ENCODE assay signal across 8 cellular contexts in the genomic region with DNA sequence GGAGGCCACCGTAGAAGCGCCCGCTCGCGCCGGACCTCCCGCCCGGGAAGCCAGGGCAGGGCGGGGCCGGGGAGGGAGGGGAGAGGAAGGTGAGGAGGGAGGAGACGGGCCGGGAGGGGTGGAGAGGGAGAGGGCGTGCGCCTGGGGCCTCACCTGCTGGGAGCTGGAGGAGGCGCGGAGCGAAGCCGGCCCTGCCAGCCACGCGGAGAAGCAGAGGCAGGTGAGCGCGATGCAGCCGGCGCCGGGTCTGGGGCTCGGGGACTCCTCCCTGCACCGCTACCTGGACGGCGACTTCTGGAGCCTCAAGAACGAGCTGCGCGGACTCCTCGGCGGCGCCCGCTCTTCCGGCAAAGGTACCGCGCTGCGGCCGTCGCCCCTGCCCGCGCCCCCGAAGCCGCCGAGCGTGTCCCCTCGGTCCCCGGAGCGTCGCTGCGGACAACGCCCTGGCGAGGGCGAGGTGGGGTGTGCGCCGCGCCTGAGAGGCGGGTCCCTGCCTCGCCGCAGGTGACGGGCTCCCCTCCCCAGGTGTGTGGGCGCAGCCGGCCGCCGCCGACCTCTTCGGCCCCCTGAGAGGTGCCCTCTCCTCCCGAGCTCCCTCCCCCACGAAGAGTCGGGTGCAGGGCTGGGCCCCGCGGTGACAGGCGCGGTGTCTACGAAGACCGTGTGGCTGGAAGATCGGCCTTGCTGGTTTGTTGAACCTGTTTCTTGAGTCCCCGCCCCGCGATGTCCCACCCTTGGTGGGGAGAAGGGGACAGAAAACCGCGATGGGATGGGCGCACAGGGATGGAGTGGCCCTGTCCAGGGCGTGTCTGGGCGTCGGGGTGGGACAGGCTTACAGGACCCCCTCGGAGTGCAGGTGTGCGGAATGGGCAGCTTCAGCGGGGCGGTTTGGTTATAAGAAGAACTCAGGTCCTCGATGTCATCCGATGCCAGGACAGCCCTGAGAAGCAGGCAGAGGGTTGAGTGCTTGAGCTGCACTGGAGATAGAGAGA. TPM values are rescaled to one million over a fixed set of nuclear protein-coding genes. Genes with fewer than 3 reads are reported as not detected.
A peak's percentile ranks its signal among the peaks of the same experiment; 100 is the strongest.
DNase-seq lines count a peak whose midpoint lies in the region; ATAC-seq, FAIRE-seq and TF ChIP-seq lines count a peak whose summit lies in the region.

A gene (plus strand): TSS at position 152 of the 992 bp plus-strand sequence. CDS start 35,817 bp downstream, outside the sequence.

- in situ Hi-C loops in GM12878 (cut with MboI), result no loop called here

- peak within 1 kb of the TSS; percentile 63 to 82 (median 78) for H3K4me3 Mint-ChIP-seq in CD4-positive, CD25-positive, alpha-beta regulatory T cell
- H3K4me3 Mint-ChIP-seq in IgD-negative memory B cell, result peak within 1 kb of the TSS in 3 of 4 donors; percentile 56 to 86 (median 77)

- no peak within 1 kb of the TSS for H3K27ac ChIP-seq in CD4-positive, CD25-positive, alpha-beta regulatory T cell (ENCODE audit: insufficient read depth, low read length, poor library complexity, severe bottlenecking)
- H3K27ac ChIP-seq in GM12878 (ENCODE audit: control insufficient read depth, insufficient read depth) (no peak within 1 kb of the TSS), mesodermal cell (ENCODE audit: low read depth, low read length, severe bottlenecking) (no peak within 1 kb of the TSS)

- no peaks in the 10 kb centered on the region for H3K36me3 ChIP-seq in CD4-positive, CD25-positive, alpha-beta regulatory T cell (ENCODE audit: control insufficient read depth, insufficient read depth, low read length)
- H3K36me3 ChIP-seq in GM12878 (ENCODE audit: control insufficient read depth in 2 of 2, insufficient read depth in 2 of 2, low read length in 1 of 2), result no peaks in the 10 kb centered on the region
- H3K36me3 ChIP-seq in mesodermal cell (ENCODE audit: control insufficient read depth, insufficient read depth, low read length), result no peaks in the 10 kb centered on the region

- intact Hi-C loops in GM12878 (cut with micrococcal nuclease; ENCODE audit: unreplicated experiment), result no loop called here

- H3K27me3 ChIP-seq in CD4-positive, CD25-positive, alpha-beta regulatory T cell (ENCODE audit: control insufficient read depth, insufficient read depth, low read length), result peaks cover 55% of the 10 kb centered on the region
- peaks cover 5 to 19% of the 10 kb centered on the region in 2 experiments for H3K27me3 ChIP-seq in GM12878 (replicated peaks in 1 of 2; ENCODE audit: control insufficient read depth in 2 of 2, insufficient read depth in 2 of 2, low read length in 1 of 2)

- H2AFZ ChIP-seq in GM12878 (ENCODE audit: control insufficient read depth, low read depth, low read length), result no peak within 1 kb of the TSS; the same call in none of the 2 replicates

- CTCF ChIA-PET in GM12878 (lab: Yijun Ruan, JAX), result interaction anchor here (1.2 to 1.4 kb wide), 2 partner anchors 54 to 55 kb away, joined by 3 to 5 read pairs; a partner anchor contains a TSS

- RAD21 ChIA-PET in GM12878 (lab: Charles Lee; ENCODE audit: unreplicated experiment), result interaction anchor here (1.5 to 1.7 kb wide), 2 partner anchors 14 to 31 kb away, joined by 4 read pairs; no protein-coding TSS in a partner anchor

- no peaks in the 10 kb centered on the region for H4K20me1 ChIP-seq in GM12878 (ENCODE audit: control insufficient read depth, insufficient read depth)

- H3K9ac ChIP-seq in GM12878 (ENCODE audit: control insufficient read depth, insufficient read depth, low read length), result no peak within 1 kb of the TSS

- H3K4me1 Mint-ChIP-seq in CD4-positive, CD25-positive, alpha-beta regulatory T cell, result peaks cover 0 to 19% (median 8%) of the 10 kb centered on the region in 4 donors
- H3K4me1 Mint-ChIP-seq in IgD-negative memory B cell, result peaks cover 13 to 19% (median 15%) of the 10 kb centered on the region in 3 donors

- WGBS in GM12878 (ENCODE audit: insufficient coverage, insufficient replicate concordance, low lambda C conversion rate, missing lambda C conversion rate), result 4% methylated on average over 53 of the region's 94 CpGs
- 1 to 2% methylated on average over 58 to 72 of the region's 94 CpGs for WGBS in mesodermal cell (ENCODE audit: insufficient coverage in 2 of 2), 2 experiments

- no peak for TF ChIP-seq EP300 in GM12878 (IDR thresholded peaks at IDR 0.05; ENCODE audit: borderline replicate concordance in 1 of 2, control insufficient read depth in 1 of 2, low read depth in 2 of 2, low read length in 2 of 2)

- H3K9me3 ChIP-seq in CD4-positive, CD25-positive, alpha-beta regulatory T cell (ENCODE audit: control insufficient read depth in 2 of 2, low read length in 2 of 2), result no peaks in the 10 kb centered on the region
- H3K9me3 ChIP-seq in GM12878 (replicated peaks; ENCODE audit: control insufficient read depth, insufficient read depth, low read length) (no peaks in the 10 kb centered on the region; the same call in 2 of the 3 replicates), mesodermal cell (ENCODE audit: control insufficient read depth, low read length) (no peaks in the 10 kb centered on the region)

- H3K9me3 Mint-ChIP-seq in CD4-positive, CD25-positive, alpha-beta regulatory T cell, result peaks cover 0 to 3% (median 0%) of the 10 kb centered on the region in 7 donors
- no peaks in the 10 kb centered on the region for H3K9me3 Mint-ChIP-seq in IgD-negative memory B cell

- peaks cover 86% of the 10 kb centered on the region for H3K27me3 Mint-ChIP-seq in CD4-positive, CD25-positive, alpha-beta regulatory T cell
- H3K27me3 Mint-ChIP-seq in IgD-negative memory B cell, result peaks cover 61% of the 10 kb centered on the region

- FAIRE-seq in GM12878 (lab: Jason Lieb, UNC), result no peak

- no TSS peak for BruUV-seq in GM12878 (replicated peaks; lab: Mats Ljungman, UMichigan)

- H3K4me3 ChIP-seq in CD4-positive, CD25-positive, alpha-beta regulatory T cell (ENCODE audit: low read depth, low read length), result no peak within 1 kb of the TSS
- no peak within 1 kb of the TSS; the same call in 1 of the 2 replicates for H3K4me3 ChIP-seq in GM12878
- H3K4me3 ChIP-seq in mesodermal cell (ENCODE audit: extremely low read depth, insufficient read depth, low read length, poor library complexity, severe bottlenecking), result peak within 1 kb of the TSS; percentile 25

- no peak for TF ChIP-seq RAD21 in GM12878 (IDR thresholded peaks at IDR 0.05; ENCODE audit: insufficient read depth, low read depth, low read length)

- no peak within 1 kb of the TSS for H3K27ac Mint-ChIP-seq in CD4-positive, CD25-positive, alpha-beta regulatory T cell
- no peak within 1 kb of the TSS for H3K27ac Mint-ChIP-seq in IgD-negative memory B cell

- SMC1A ChIA-PET in GM12878 (lab: Charles Lee; ENCODE audit: uncharacterized antibody, unreplicated experiment), result interaction anchor here (1.2 to 4.5 kb wide), 5 partner anchors 10 to 57 kb away, joined by 3 to 19 read pairs (median 5); no protein-coding TSS in a partner anchor

- no peak for TF ChIP-seq CTCF in GM12878 (IDR thresholded peaks at IDR 0.05 in 2 of 3, conservative IDR thresholded peaks at IDR 0.05 in 1 of 3; ENCODE audit: control insufficient read depth in 2 of 3, extremely low read depth in 1 of 3, insufficient read depth in 1 of 3, low read depth in 3 of 3, low read length in 3 of 3)

- peak within 1 kb of the TSS; percentile 37 for H3K4me2 ChIP-seq in GM12878 (ENCODE audit: control insufficient read depth, insufficient read depth)

- peak in 1 of 3 donors; percentile 18 for DNase-seq in CD4-positive, CD25-positive, alpha-beta regulatory T cell
- DNase-seq in GM12878 (ENCODE audit: low read depth, low spot score), result no peak
- DNase-seq in middle frontal gyrus (ENCODE audit: extremely low spot score, low spot score), result no peak
- DNase-seq in NCI-H187 treated with DMSO at 0.1 percent for 48 hours (lab: John Stamatoyannopoulos, UW), result no peak
- no peak for DNase-seq in KG1 (lab: John Stamatoyannopoulos, UW)

- H3K36me3 Mint-ChIP-seq in CD4-positive, CD25-positive, alpha-beta regulatory T cell, result peaks cover 3% of the 10 kb centered on the region
- H3K36me3 Mint-ChIP-seq in IgD-negative memory B cell, result no peaks in the 10 kb centered on the region

- ATAC-seq in CD4-positive, CD25-positive, alpha-beta regulatory T cell (ENCODE audit: low read depth in 2 of 2), result peak; percentile 28 to 29
- ATAC-seq in GM12878, result peak; percentile 56
- no peak for ATAC-seq in HG03521 (IDR thresholded peaks at IDR 0.05; ENCODE audit: unreplicated experiment)

- TF ChIP-seq POLR2A in GM12878 (IDR thresholded peaks at IDR 0.05; ENCODE audit: low read depth, low read length), result no peak

- POLR2A ChIA-PET in GM12878 (lab: Charles Lee), result interaction anchor here (1.2 to 1.5 kb wide), 3 partner anchors 16 to 55 kb away, joined by 3 to 4 read pairs (median 4); a partner anchor contains a TSS

- H3K79me2 ChIP-seq in GM12878 (ENCODE audit: control insufficient read depth, insufficient read depth, low read length), result no peaks in the 10 kb centered on the region

- H3K4me1 ChIP-seq in CD4-positive, CD25-positive, alpha-beta regulatory T cell (ENCODE audit: control insufficient read depth, insufficient read depth, low read length, poor library complexity, severe bottlenecking), result peaks cover 15% of the 10 kb centered on the region
- H3K4me1 ChIP-seq in GM12878 (ENCODE audit: control insufficient read depth, insufficient read depth, low read length) (no peaks in the 10 kb centered on the region), mesodermal cell (ENCODE audit: control insufficient read depth, insufficient read depth, low read length, poor library complexity, severe bottlenecking) (no peaks in the 10 kb centered on the region)

RNA-seq across cellular contexts. Expression of the gene that starts here (rescaled TPM):
- not detected for total RNA-seq in CD4-positive, CD25-positive, alpha-beta regulatory T cell
- polyA plus RNA-seq in CD4-positive, CD25-positive, alpha-beta regulatory T cell, result under 1 TPM in 1 of 4 donors, not detected in 3; 0.17 TPM
- polyA plus RNA-seq in IgD-negative memory B cell, result not detected
- 11.3 and 14.2 TPM in 2 replicates for total RNA-seq in GM12878 (2013; cell fraction: nucleolus; rRNA removed)
- 0.73 and 1.1 TPM in 2 replicates for total RNA-seq in GM12878 (2014; rRNA removed)
- 0.78 and 1.2 TPM in 2 replicates for total RNA-seq in GM12878 (2014; rRNA removed; fragmentation: Illumina TruSeq; extraction: Trizol)
- 0.51 and 1.1 TPM in 2 replicates for total RNA-seq in GM12878 (2021)
- polyA plus RNA-seq in GM12878 (2011; ENCODE audit: low read depth), result 0.45 TPM
- 0.78 and 0.79 TPM in 2 replicates for polyA plus RNA-seq in GM12878 (2011; rRNA removed)
- polyA plus RNA-seq in GM12878 (2011; cell fraction: cytosol; rRNA removed), result 0.67 and 0.92 TPM in 2 replicates
- 1.4 and 1.5 TPM in 2 replicates for polyA plus RNA-seq in GM12878 (2011; cell fraction: nucleus; rRNA removed)
- polyA plus RNA-seq in GM12878 (2012), result 0.95 and 1.8 TPM in 2 replicates
- polyA plus RNA-seq in GM12878 (2014; fragmentation: Illumina TruSeq; extraction: Trizol), result 0.65 and 0.71 TPM in 2 replicates
- under 1 TPM; 0.05 to 0.47 TPM for polyA plus RNA-seq in GM12878 (2014; fragmentation: Nextera tagmentation; extraction: Ambion mirVana)
- 0.90 and 1.3 TPM in 2 replicates for polyA plus RNA-seq in GM12878 (2014; rRNA removed)
- polyA plus RNA-seq in GM12878 (2016; fragmentation: Nextera tagmentation; extraction: Ambion mirVana), result under 1 TPM; 0.68 to 0.83 TPM
- polyA minus RNA-seq in GM12878 (2011; rRNA and poly(A)+ RNA removed), result 0.52 and 2.3 TPM in 2 replicates
- polyA minus RNA-seq in GM12878 (2011; cell fraction: cytosol; rRNA and poly(A)+ RNA removed), result not detected in 2 replicates
- 0.97 and 1.6 TPM in 2 replicates for polyA minus RNA-seq in GM12878 (2011; cell fraction: nucleus; rRNA and poly(A)+ RNA removed)
- not detected for polyA plus RNA-seq in mesodermal cell (2013, experiment 1 of 2)
- polyA plus RNA-seq in mesodermal cell (2013, experiment 2 of 2), result not detected

Comparison
In these comparisons a context has a peak if more than half of its experiments do, and no peak if none do; other contexts are left out.
1. Peak in ATAC-seq in CD4-positive, CD25-positive, alpha-beta regulatory T cell; RNA of the gene not detected or under 1 TPM.